In genomic region chr14:78959674-78960264, GRCh38 we compare ENCODE assay signal across 8 cellular contexts.
DNase-seq lines count a peak whose midpoint lies in the region; ATAC-seq and TF ChIP-seq lines count a peak whose summit lies in the region.

No MANE protein-coding gene starts in this region.

- TF ChIP-seq CTCF in GM12864 (IDR thresholded peaks at IDR 0.05; ENCODE audit: low read depth, low read length, missing control alignments) = peak; percentile 86

- no peaks in the 10 kb centered on the region for H3K4me1 Mint-ChIP-seq in immature natural killer cell

- no peak overlapping the region for H3K27ac Mint-ChIP-seq in immature natural killer cell

- no peak overlapping the region for H3K4me3 Mint-ChIP-seq in immature natural killer cell

- H3K27me3 Mint-ChIP-seq in immature natural killer cell (ENCODE audit: low read depth in 3 of 3) = peaks cover 0 to 2% (median 2%) of the 10 kb centered on the region in 3 donors

- no peak overlapping the region for H3K4me3 ChIP-seq in GM12864 (ENCODE audit: low read depth, low read length)

- no peaks in the 10 kb centered on the region for H3K9me3 Mint-ChIP-seq in immature natural killer cell

- peak; percentile 19 for DNase-seq in GM12864 (ENCODE audit: low read depth)
- peak; percentile 93 for DNase-seq in NCI-H1694 (lab: John Stamatoyannopoulos, UW)
- DNase-seq in T-helper 2 cell = peak in 3 of 5 experiments; percentile 6 to 27 (median 8)
- DNase-seq in brain pericyte (ENCODE audit: low read depth, low spot score) = peak; percentile 40
- peak in 2 of 3 donors; percentile 5 to 9 for DNase-seq in immature natural killer cell
- DNase-seq in stimulated activated CD4-positive, alpha-beta T cell treated with anti-CD3 and anti-CD28 coated beads, Interleukin-12 subunit alpha, Interleukin-12 subunit beta, amount 100 ng/mL, for 48 hours (ENCODE audit: low read depth in 2 of 3, low spot score in 1 of 3) = peak; percentile 12 to 38 (median 28)
- DNase-seq in GF-D8 (lab: John Stamatoyannopoulos, UW) = no peak

- H3K36me3 Mint-ChIP-seq in immature natural killer cell = no peaks in the 10 kb centered on the region

- peak; percentile 77 for ATAC-seq in HG02623 (IDR thresholded peaks at IDR 0.05; ENCODE audit: unreplicated experiment)
